Comparison of ENCODE assay signal across 8 cellular contexts in genomic region chrX:118116308-118117068, GRCh38.
DNase-seq lines count a peak whose midpoint lies in the region; ATAC-seq, FAIRE-seq and TF ChIP-seq lines count a peak whose summit lies in the region.

Gene KLHL13 (minus strand): TSS chrX:118116810. CDS start chrX:118028473, 88,337 bp downstream.

- H3K27ac ChIP-seq in muscle layer of colon (ENCODE audit: low read depth, low read length) (peak within 1 kb of the TSS; percentile 37), tibial artery (peak within 1 kb of the TSS; percentile 79 to 87)

- intact Hi-C loops in tibial artery (cut with DNase I; ENCODE audit: low total_unique reads), result no loop called here

- H3K4me3 ChIP-seq in fibroblast of mammary gland (ENCODE audit: control insufficient read depth, low read depth, low read length), result peak within 1 kb of the TSS; percentile 56
- H3K4me3 ChIP-seq in muscle layer of colon (ENCODE audit: low read depth in 1 of 2, low read length in 2 of 2), result peak within 1 kb of the TSS; percentile 48 to 63
- H3K4me3 ChIP-seq in tibial artery, result peak within 1 kb of the TSS; percentile 71 to 79

- H3K36me3 ChIP-seq in muscle layer of colon (ENCODE audit: insufficient read depth, low read length) (no peaks in the 10 kb centered on the region), tibial artery (no peaks in the 10 kb centered on the region)

- H3K9me3 ChIP-seq in muscle layer of colon (ENCODE audit: low read length) (no peaks in the 10 kb centered on the region), tibial artery (no peaks in the 10 kb centered on the region)

- peak within 1 kb of the TSS; percentile 47 for H3K9ac ChIP-seq in muscle layer of colon (ENCODE audit: low read length)

- ATAC-seq in HG02973 (IDR thresholded peaks at IDR 0.05; ENCODE audit: unreplicated experiment), result no peak

- no peak for TF ChIP-seq CTCF in fibroblast of mammary gland (conservative IDR thresholded peaks at IDR 0.05; ENCODE audit: control insufficient read depth, insufficient read depth, low read depth, low read length)
- TF ChIP-seq CTCF in tibial artery (IDR thresholded peaks at IDR 0.05), result no peak

- H3K27me3 ChIP-seq in muscle layer of colon (ENCODE audit: control insufficient read depth in 1 of 2, insufficient read depth in 2 of 2, low read length in 2 of 2) (no peaks in the 10 kb centered on the region), tibial artery (no peaks in the 10 kb centered on the region)

- H3K4me1 ChIP-seq in muscle layer of colon (ENCODE audit: insufficient read depth, low read length) (no peaks in the 10 kb centered on the region), tibial artery (peaks cover 0 to 4% (median 0%) of the 10 kb centered on the region in 4 donors)

- FAIRE-seq in GM19239 (lab: Jason Lieb, UNC), result no peak

- DNase-seq in ELR (ENCODE audit: low read depth) (peak; percentile 15), HPDE6-E6E7 (ENCODE audit: extremely low spot score) (peak; percentile 27), fibroblast of mammary gland (ENCODE audit: low read depth) (peak; percentile 26), tibial artery (peak; percentile 26 to 65), GM19239 (ENCODE audit: insufficient read length, low spot score) (no peak)
- DNase-seq in activated CD8-positive, alpha-beta memory T cell treated with anti-CD3 and anti-CD28 coated beads, Interleukin-2, amount 50 U/mL, for 4 hours, result peak; percentile 25
